ENCODE assay signal across 25 cellular contexts in genomic region chr2:215271466-215271865, GRCh38. TPM values are rescaled to one million over a fixed set of nuclear protein-coding genes. Genes with fewer than 3 reads are reported as not detected.
DNase-seq lines count a peak whose midpoint lies in the region; ATAC-seq and TF ChIP-seq lines count a peak whose summit lies in the region.
"Had no signal": no experiment of that assay in that cellular context is flagged by ENCODE, and none has a peak within 500 bp of the region (broad histone marks: within the 10 kb centered on the region; RNA-seq: fewer than 3 reads in every experiment).

No MANE protein-coding gene starts in this region.

- POLR2A ChIA-PET in WTC11 (lab: Charles Lee) = interaction anchor here (0.8 kb wide), 1 partner anchor 1442 kb away, joined by 10 read pairs; no protein-coding TSS in a partner anchor
- POLR2A ChIA-PET in naive thymus-derived CD4-positive, alpha-beta T cell (lab: Charles Lee) = interaction anchor here (0.5 kb wide), 1 partner anchor 1030 kb away, joined by 3 read pairs; no protein-coding TSS in a partner anchor

- H3K4me1 Mint-ChIP-seq in WTC11 = peaks cover 13% of the 10 kb centered on the region
- peaks cover 5% of the 10 kb centered on the region for H3K4me1 Mint-ChIP-seq in neural progenitor cell
- H3K4me1 Mint-ChIP-seq in naive thymus-derived CD4-positive, alpha-beta T cell = peaks cover 0 to 4% (median 0%) of the 10 kb centered on the region in 7 donors

- peak; percentile 37 for DNase-seq in NCI-H82 (lab: John Stamatoyannopoulos, UW)
- DNase-seq in NCI-H82 treated with DMSO at 0.1 percent for 48 hours (lab: John Stamatoyannopoulos, UW; ENCODE audit: unreplicated experiment) = no peak
- DNase-seq in WTC11 (ENCODE audit: low spot score) = peak; percentile 39
- DNase-seq in iPS-NIHi11 (ENCODE audit: low spot score) = peak; percentile 48
- DNase-seq in neural progenitor cell (ENCODE audit: low spot score) = peak; percentile 13
- DNase-seq in naive thymus-derived CD4-positive, alpha-beta T cell = no peak
- DNase-seq in kidney tubule cell (ENCODE audit: low spot score) = no peak
- DNase-seq: ACHN; Caco-2; CD4-positive, alpha-beta memory T cell; DMS 273 treated with DMSO at 0.1 percent for 48 hours; DMS79 treated with DMSO at 0.1 percent for 48 hours; GM23248; Kasumi-1; NCI-H1105 treated with DMSO at 0.1 percent for 48 hours; NCI-H187; NCI-H446; NCI-H69; SHP77 treated with DMSO at 0.1 percent for 48 hours; SK-N-SH; T-cell had no signal

- TF ChIP-seq CTCF in WTC11 (IDR thresholded peaks at IDR 0.05) = no peak
- no peak for TF ChIP-seq CTCF in neural progenitor cell (IDR thresholded peaks at IDR 0.05)

- intact Hi-C loops in naive thymus-derived CD4-positive, alpha-beta T cell (cut with micrococcal nuclease) = loop anchor here in 1 of 2 donors (2.0 kb wide), 1 partner anchor 1465 kb away; no protein-coding TSS in a partner anchor

- H3K27me3 Mint-ChIP-seq in WTC11 (ENCODE audit: low read depth) (no peaks in the 10 kb centered on the region), neural progenitor cell (ENCODE audit: insufficient read depth, low read depth) (no peaks in the 10 kb centered on the region)
- H3K27me3 Mint-ChIP-seq in naive thymus-derived CD4-positive, alpha-beta T cell = peaks cover 0 to 6% (median 3%) of the 10 kb centered on the region in 5 donors

- H3K27ac Mint-ChIP-seq in WTC11 (0 out of 2 replicates have a peak overlapping the region, but pooled peaks have one; percentile 35), neural progenitor cell (no peak overlapping the region)
- no peak overlapping the region for H3K27ac Mint-ChIP-seq in naive thymus-derived CD4-positive, alpha-beta T cell
- H3K27ac Mint-ChIP-seq: CD4-positive, alpha-beta memory T cell; T-cell had no signal

- no peaks in the 10 kb centered on the region for H3K79me2 ChIP-seq in neural progenitor cell (ENCODE audit: low read depth)

- ATAC-seq in WTC11 (peak; percentile 95), GM21723 (IDR thresholded peaks at IDR 0.05; ENCODE audit: unreplicated experiment) (no peak)
- ATAC-seq in naive thymus-derived CD4-positive, alpha-beta T cell = no peak
- ATAC-seq: T-cell had no signal

- H3K36me3 Mint-ChIP-seq in WTC11 = no peaks in the 10 kb centered on the region
- H3K36me3 Mint-ChIP-seq in neural progenitor cell = no peaks in the 10 kb centered on the region
- H3K36me3 Mint-ChIP-seq in naive thymus-derived CD4-positive, alpha-beta T cell = no peaks in the 10 kb centered on the region
- H3K36me3 Mint-ChIP-seq: CD4-positive, alpha-beta memory T cell; T-cell had no signal

- H3K4me3 ChIP-seq in neural progenitor cell = no peak overlapping the region
- no peak overlapping the region for H3K4me3 ChIP-seq in naive thymus-derived CD4-positive, alpha-beta T cell (ENCODE audit: low read length)
- H3K4me3 ChIP-seq: BLaER1, GM23248 had no signal

- H4K20me1 ChIP-seq in neural progenitor cell (ENCODE audit: low read depth) = no peaks in the 10 kb centered on the region
- H4K20me1 ChIP-seq: BLaER1 had no signal

- H3K27me3 ChIP-seq in neural progenitor cell = no peaks in the 10 kb centered on the region
- no peaks in the 10 kb centered on the region for H3K27me3 ChIP-seq in naive thymus-derived CD4-positive, alpha-beta T cell (ENCODE audit: control insufficient read depth in 2 of 2, insufficient read depth in 2 of 2, low read length in 2 of 2)
- H3K27me3 ChIP-seq: BLaER1 had no signal

- no peaks in the 10 kb centered on the region for H3K36me3 ChIP-seq in neural progenitor cell
- no peaks in the 10 kb centered on the region for H3K36me3 ChIP-seq in naive thymus-derived CD4-positive, alpha-beta T cell (ENCODE audit: control insufficient read depth in 2 of 3, insufficient read depth in 3 of 3, low read length in 3 of 3)
- H3K36me3 ChIP-seq: BLaER1 had no signal

- no peak overlapping the region for H3K9ac ChIP-seq in neural progenitor cell
- H3K9ac ChIP-seq: BLaER1, GM23248, SK-N-SH had no signal

- H3F3A ChIP-seq in neural progenitor cell (ENCODE audit: low read depth) = no peaks in the 10 kb centered on the region

- H3K9me3 Mint-ChIP-seq in WTC11 (peaks cover 6% of the 10 kb centered on the region), neural progenitor cell (no peaks in the 10 kb centered on the region)
- H3K9me3 Mint-ChIP-seq in naive thymus-derived CD4-positive, alpha-beta T cell = no peaks in the 10 kb centered on the region
- H3K9me3 Mint-ChIP-seq: CD4-positive, alpha-beta memory T cell; T-cell had no signal

- H2AFZ ChIP-seq in neural progenitor cell (replicated peaks) = no peak overlapping the region
- H2AFZ ChIP-seq: GM23248 had no signal

- no peak overlapping the region for H3K27ac ChIP-seq in neural progenitor cell
- no peak overlapping the region for H3K27ac ChIP-seq in naive thymus-derived CD4-positive, alpha-beta T cell (ENCODE audit: low read depth, low read length)
- H3K27ac ChIP-seq: 22Rv1, BLaER1, GM23248, RWPE1 had no signal

- H3K4me1 ChIP-seq in neural progenitor cell = peaks cover 6% of the 10 kb centered on the region
- no peaks in the 10 kb centered on the region for H3K4me1 ChIP-seq in naive thymus-derived CD4-positive, alpha-beta T cell (ENCODE audit: control insufficient read depth in 2 of 2, insufficient read depth in 2 of 2, low read length in 2 of 2)
- H3K4me1 ChIP-seq: BLaER1 had no signal

- H3K4me3 Mint-ChIP-seq in WTC11 (no peak overlapping the region), neural progenitor cell (no peak overlapping the region)
- H3K4me3 Mint-ChIP-seq in naive thymus-derived CD4-positive, alpha-beta T cell = no peak overlapping the region
- H3K4me3 Mint-ChIP-seq: CD4-positive, alpha-beta memory T cell; T-cell had no signal

- H3K9me3 ChIP-seq in neural progenitor cell (ENCODE audit: low read depth) = no peaks in the 10 kb centered on the region
- no peaks in the 10 kb centered on the region for H3K9me3 ChIP-seq in naive thymus-derived CD4-positive, alpha-beta T cell (ENCODE audit: control insufficient read depth in 2 of 3, low read length in 3 of 3)
- H3K9me3 ChIP-seq: BLaER1, Caco-2, SK-N-SH had no signal

- CTCF ChIA-PET in WTC11 (lab: Charles Lee) = interaction anchor here (1.0 kb wide), 1 partner anchor 25 kb away, joined by 5 read pairs; no protein-coding TSS in a partner anchor
- CTCF ChIA-PET in naive thymus-derived CD4-positive, alpha-beta T cell (lab: Charles Lee) = interaction anchor here (0.8 kb wide), 1 partner anchor 275 kb away, joined by 3 read pairs; no protein-coding TSS in a partner anchor

- H3K4me2 ChIP-seq in neural progenitor cell = no peak overlapping the region
- H3K4me2 ChIP-seq: BLaER1, SK-N-SH had no signal

TF ChIP-seq in WTC11, 78 proteins besides CTCF, POLR2A, EP300 and RAD21:
- no peak for TF ChIP-seq RORB (CRISPR knock-in tag; IDR thresholded peaks at IDR 0.05)
- TF ChIP-seq ZNF423 (CRISPR knock-in tag; IDR thresholded peaks at IDR 0.05) = no peak
- no peak for TF ChIP-seq TCF7 (CRISPR knock-in tag; IDR thresholded peaks at IDR 0.05; ENCODE audit: low read depth)

RNA-seq across cellular contexts. Expression of gene ATIC, which starts 40.4 kb away (rescaled TPM):
- total RNA-seq in WTC11 (2021) (285 to 309 TPM (median 290 TPM) in 3 replicates), neural progenitor cell (ENCODE audit: low replicate concordance) (23.9 and 43.2 TPM in 2 replicates)
- 100 to 1,000 TPM in 1 of 5 experiments, 10 to 100 TPM in 4; 62.1 to 170 (median 83.2) TPM for total RNA-seq in naive thymus-derived CD4-positive, alpha-beta T cell
- polyA plus RNA-seq in naive thymus-derived CD4-positive, alpha-beta T cell = 100 to 1,000 TPM; 170 to 205 TPM

Comparison
In these comparisons a context has a peak if more than half of its experiments do, and no peak if none do; other contexts are left out.
1. DNase-seq: peak in NCI-H82 (single experiment), WTC11 (single experiment), iPS-NIHi11 (single experiment) and neural progenitor cell (single experiment); none in NCI-H82 treated with DMSO at 0.1 percent for 48 hours (single experiment), naive thymus-derived CD4-positive, alpha-beta T cell (0 of 9) and kidney tubule cell (single experiment).